1 cellular context compared by ENCODE assay signal in the genomic region with DNA sequence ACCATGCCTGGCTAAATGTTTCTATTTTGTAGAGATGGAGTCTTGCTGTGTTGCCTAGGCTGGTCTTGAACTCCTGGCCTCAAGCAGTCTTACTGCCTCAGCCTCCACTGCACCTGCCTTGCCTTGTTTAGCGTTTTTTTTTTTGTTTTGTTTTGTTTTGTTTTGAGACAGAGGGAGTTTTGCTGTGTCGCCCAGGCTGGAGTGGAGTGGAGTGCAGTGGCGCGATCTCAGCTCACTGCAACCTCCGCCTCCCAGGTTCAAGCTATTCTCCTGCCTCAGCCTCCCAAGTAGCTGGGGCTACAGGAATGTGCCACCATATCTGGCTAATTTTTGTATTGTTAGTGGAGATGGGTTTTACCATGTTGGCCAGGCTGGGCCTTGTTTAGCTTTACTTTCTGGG.
TF ChIP-seq lines count a peak whose summit lies in the region.

No MANE protein-coding gene starts in this region.

TF ChIP-seq in HEK293, 187 proteins besides CTCF, POLR2A, EP300 and RAD21:
- 0 out of 2 replicates have a peak, but pooled peaks have one; percentile 11 for TF ChIP-seq MYNN (tag by site-specific recombination; IDR thresholded peaks at IDR 0.05; ENCODE audit: borderline replicate concordance)
